ENCODE assay signal across 19 cellular contexts in genomic region chr7:28145931-28146330, GRCh38. TPM values are rescaled to one million over a fixed set of nuclear protein-coding genes. Genes with fewer than 3 reads are reported as not detected.
A peak's percentile ranks its signal among the peaks of the same experiment; 100 is the strongest.
DNase-seq lines count a peak whose midpoint lies in the region; ATAC-seq and TF ChIP-seq lines count a peak whose summit lies in the region.
"Had no signal": no experiment of that assay in that cellular context is flagged by ENCODE, and none has a peak within 500 bp of the region (broad histone marks: within the 10 kb centered on the region; RNA-seq: fewer than 3 reads in every experiment).

No MANE protein-coding gene starts in this region.

- no peak overlapping the region for H3K4me3 ChIP-seq in endodermal cell (ENCODE audit: low read length)
- H3K4me3 ChIP-seq: MG63 had no signal

- no peaks in the 10 kb centered on the region for H3K9me3 ChIP-seq in endodermal cell (ENCODE audit: control insufficient read depth, low read length)
- H3K9me3 ChIP-seq: MG63 had no signal

- H3K4me3 Mint-ChIP-seq in endodermal cell (no peak overlapping the region), HFFc6 (no peak overlapping the region), CD14-positive monocyte (no peak overlapping the region)
- H3K4me3 Mint-ChIP-seq: CD8-positive, alpha-beta memory T cell; T-helper 1 cell treated with Interleukin-12 subunit alpha and Interleukin-12 subunit beta and Interleukin-4 antibody, amounts not matched to agents 30 μg/mL and 1 μg/mL, for 36 hours had no signal

- peaks cover 26% of the 10 kb centered on the region for H3K4me1 ChIP-seq in endodermal cell (ENCODE audit: control insufficient read depth, insufficient read depth, low read length)

- TF ChIP-seq CTCF in endodermal cell (conservative IDR thresholded peaks at IDR 0.05), result no peak
- TF ChIP-seq CTCF in HFFc6 (IDR thresholded peaks at IDR 0.05), result no peak
- TF ChIP-seq CTCF in CD14-positive monocyte (IDR thresholded peaks at IDR 0.05), result no peak

- H3K4me1 Mint-ChIP-seq in endodermal cell (peaks cover 71% of the 10 kb centered on the region), HFFc6 (ENCODE audit: low read depth) (peaks cover 13% of the 10 kb centered on the region; the same call in 1 of the 2 replicates), CD14-positive monocyte (peaks cover 16% of the 10 kb centered on the region)

- WGBS in endodermal cell (ENCODE audit: insufficient coverage in 1 of 2, insufficient read length in 1 of 2), 2 experiments, result 71 to 93% methylated on average over 2 of the region's 2 CpGs

- H3K9me3 Mint-ChIP-seq in endodermal cell (no peaks in the 10 kb centered on the region), HFFc6 (no peaks in the 10 kb centered on the region), CD14-positive monocyte (peaks cover 0 to 2% (median 0%) of the 10 kb centered on the region in 7 donors)
- H3K9me3 Mint-ChIP-seq: CD8-positive, alpha-beta memory T cell; T-helper 1 cell treated with Interleukin-12 subunit alpha and Interleukin-12 subunit beta and Interleukin-4 antibody, amounts not matched to agents 30 μg/mL and 1 μg/mL, for 36 hours had no signal

- DNase-seq in NCI-H748 (lab: John Stamatoyannopoulos, UW; ENCODE audit: unreplicated experiment) (peak; percentile 55), NCI-H748 treated with DMSO at 0.1 percent for 48 hours (lab: John Stamatoyannopoulos, UW) (no peak), NCI-H69 (lab: John Stamatoyannopoulos, UW) (peak; percentile 66), endodermal cell (no peak), HFFc6 (no peak), CD14-positive monocyte (ENCODE audit: low spot score) (no peak)
- DNase-seq: AML-193; C1 segment of cervical spinal cord; CD8-positive, alpha-beta memory T cell; EL; Kasumi-1; MG63; NCI-H1436; NCI-H2081 treated with DMSO at 0.1 percent for 48 hours; NCI-H2171 treated with DMSO at 0.1 percent for 48 hours; NCI-H526 had no signal

- H3K27me3 Mint-ChIP-seq in endodermal cell (ENCODE audit: insufficient read depth), result no peaks in the 10 kb centered on the region
- no peaks in the 10 kb centered on the region for H3K27me3 Mint-ChIP-seq in HFFc6 (ENCODE audit: insufficient read depth)
- peaks cover 0 to 2% (median 0%) of the 10 kb centered on the region in 3 donors for H3K27me3 Mint-ChIP-seq in CD14-positive monocyte (ENCODE audit: low read depth in 3 of 3)
- H3K27me3 Mint-ChIP-seq: CD8-positive, alpha-beta memory T cell had no signal

- intact Hi-C loops in CD14-positive monocyte (cut with micrococcal nuclease), result no loop called here

- H3K27me3 ChIP-seq in endodermal cell (ENCODE audit: control insufficient read depth, insufficient read depth, low read length, poor library complexity, severe bottlenecking), result no peaks in the 10 kb centered on the region
- H3K27me3 ChIP-seq: MG63 had no signal

- no peak overlapping the region for H3K27ac ChIP-seq in endodermal cell (ENCODE audit: low read depth, low read length)

- H3K9ac ChIP-seq in endodermal cell (ENCODE audit: extremely low read depth, low read length, poor library complexity, severe bottlenecking), result no peak overlapping the region

- H3K36me3 ChIP-seq in endodermal cell (ENCODE audit: control insufficient read depth, insufficient read depth, low read length), result no peaks in the 10 kb centered on the region

- H3K36me3 Mint-ChIP-seq in endodermal cell (ENCODE audit: low read depth) (peaks cover 4% of the 10 kb centered on the region), HFFc6 (ENCODE audit: low read depth) (peaks cover 9% of the 10 kb centered on the region), CD14-positive monocyte (peaks cover 34 to 47% of the 10 kb centered on the region in 2 donors)

- no peak for ATAC-seq in HG02763 (IDR thresholded peaks at IDR 0.05; ENCODE audit: unreplicated experiment)
- ATAC-seq: Panc1 had no signal

- H3K27ac Mint-ChIP-seq in endodermal cell, result peak overlapping the region; percentile 36
- H3K27ac Mint-ChIP-seq in HFFc6, result no peak overlapping the region
- no peak overlapping the region for H3K27ac Mint-ChIP-seq in CD14-positive monocyte
- H3K27ac Mint-ChIP-seq: CD8-positive, alpha-beta memory T cell; T-helper 1 cell treated with Interleukin-12 subunit alpha and Interleukin-12 subunit beta and Interleukin-4 antibody, amounts not matched to agents 30 μg/mL and 1 μg/mL, for 36 hours had no signal

RNA-seq across cellular contexts. Expression of gene JAZF1, which starts 34.7 kb away (rescaled TPM):
- 10 to 100 TPM; 18.3 to 33.6 TPM for total RNA-seq in endodermal cell
- 12.5 TPM for polyA plus RNA-seq in endodermal cell (2013, experiment 1 of 2)
- polyA plus RNA-seq in endodermal cell (2013, experiment 2 of 2), result 11.2 TPM
- 10 to 100 TPM; 17.5 to 26.3 (median 21.4) TPM for total RNA-seq in HFFc6 (2021; fragmentation: NEBNext Ultra II Directional; extraction: Animal tissue kit (Norgen Biotek cat#: 25700))
- 10 to 100 TPM; 12.1 to 17.2 TPM for polyA plus RNA-seq in CD14-positive monocyte

Comparison
In these comparisons a context has a peak if more than half of its experiments do, and no peak if none do; other contexts are left out.
1. DNase-seq: peak in NCI-H748 (single experiment) and NCI-H69 (single experiment); none in NCI-H748 treated with DMSO at 0.1 percent for 48 hours (single experiment), endodermal cell (single experiment), HFFc6 (single experiment) and CD14-positive monocyte (single experiment).